12 cellular contexts compared by ENCODE assay signal in genomic region chr4:110271986-110272385, GRCh38.
"Had no signal": no experiment of that assay in that cellular context is flagged by ENCODE, and none has a peak within 500 bp of the region (broad histone marks: within the 10 kb centered on the region; RNA-seq: fewer than 3 reads in every experiment).

No MANE protein-coding gene starts in this region.

- H3K4me3 ChIP-seq: heart right ventricle, lower lobe of right lung, spleen, thoracic aorta had no signal

- H3K9me3 ChIP-seq: heart right ventricle, lower lobe of right lung, spleen, thoracic aorta had no signal

- ATAC-seq: heart right ventricle, lower lobe of right lung, sciatic nerve had no signal

- DNase-seq: activated naive CD4-positive, alpha-beta T cell; activated naive CD8-positive, alpha-beta T cell treated with anti-CD3 and anti-CD28 coated beads, Interleukin-2, amount 10 ng/mL, durations not matched to agents 7 days and 5 days; activated T-cell treated with anti-CD3 and anti-CD28 coated beads for 4 hours; brain microvascular endothelial cell; cerebellar nuclear complex; effector CD8-positive, alpha-beta T cell; heart right ventricle; lower lobe of right lung; naive B cell; spleen had no signal

- H3K27ac ChIP-seq: brain microvascular endothelial cell, heart right ventricle, lower lobe of right lung, spleen, thoracic aorta had no signal

- H3K27me3 ChIP-seq: brain microvascular endothelial cell, heart right ventricle, spleen had no signal

- H3K4me1 ChIP-seq: heart right ventricle, lower lobe of right lung, spleen had no signal

- H3K36me3 ChIP-seq: brain microvascular endothelial cell, heart right ventricle, lower lobe of right lung, spleen, thoracic aorta had no signal
